Comparison of ENCODE assay signal across 8 cellular contexts in the genomic region with DNA sequence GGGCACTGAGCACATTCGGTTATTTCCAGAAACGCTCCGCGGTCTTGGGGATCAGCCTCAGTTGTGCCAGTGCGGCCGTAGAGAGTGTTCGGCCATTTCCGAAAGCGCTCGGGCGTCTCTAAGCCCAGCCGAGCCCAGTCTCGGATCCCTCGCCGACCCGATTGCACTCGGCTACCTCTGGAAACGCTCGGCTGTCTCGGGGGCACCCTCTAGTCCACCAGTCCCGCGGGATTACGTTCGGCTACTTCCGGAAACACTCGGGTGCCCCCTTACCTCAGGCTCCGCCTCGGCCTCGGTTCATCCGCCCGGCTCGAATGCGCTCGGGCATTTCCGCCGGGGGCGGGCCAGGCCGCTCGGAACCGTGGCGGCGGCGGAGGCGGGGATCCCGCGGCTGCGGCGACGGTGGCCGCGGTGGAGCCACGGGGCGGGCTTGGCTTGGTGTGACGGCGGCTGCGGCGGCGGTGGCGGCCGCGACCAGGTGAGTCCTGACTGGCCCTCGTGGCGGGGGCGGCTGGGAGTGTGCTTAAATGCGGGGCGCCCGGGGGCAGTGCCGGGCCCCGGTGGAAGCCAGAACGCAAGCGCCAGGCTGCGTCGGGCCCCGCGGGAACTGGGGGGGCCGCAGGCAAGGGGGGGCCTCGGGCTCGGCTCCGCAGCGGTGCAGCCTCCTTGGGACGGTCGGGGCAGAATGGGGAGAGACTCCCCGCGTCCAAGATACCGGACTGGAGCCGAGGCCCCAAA. TPM values are rescaled to one million over a fixed set of nuclear protein-coding genes. Genes with fewer than 3 reads are reported as not detected.
DNase-seq lines count a peak whose midpoint lies in the region; ATAC-seq and TF ChIP-seq lines count a peak whose summit lies in the region.

A gene (plus strand): TSS at position 347 of the 738 bp plus-strand sequence. CDS start 2,717 bp downstream, outside the sequence.

- no peaks in the 10 kb centered on the region for H3K27me3 ChIP-seq in mononuclear cell (ENCODE audit: insufficient read depth, low read length)

- DNase-seq in DMS153 treated with DMSO at 0.1 percent for 48 hours (lab: John Stamatoyannopoulos, UW; ENCODE audit: unreplicated experiment) (peak; percentile 96), KG1 (lab: John Stamatoyannopoulos, UW) (peak; percentile 99), epithelial cell of prostate (ENCODE audit: low read depth, low spot score) (peak; percentile 85)
- DNase-seq in activated T-cell treated with anti-CD3 and anti-CD28 coated beads, Interleukin-2, amount 50 U/mL, for 1 hour = peak; percentile 99
- peak; percentile 97 to 100 for DNase-seq in stimulated activated CD8-positive, alpha-beta memory T cell treated with anti-CD3 and anti-CD28 coated beads, Interleukin-2, amount 100 ng/mL, for 48 hours (ENCODE audit: low read depth in 2 of 2)

- H3K9me3 ChIP-seq in mononuclear cell (ENCODE audit: low read depth, low read length) = no peaks in the 10 kb centered on the region

- peak within 1 kb of the TSS; percentile 90 for H3K27ac ChIP-seq in epithelial cell of prostate

- ATAC-seq in GM21737 (IDR thresholded peaks at IDR 0.05; ENCODE audit: unreplicated experiment) = peak; percentile 69

- H3K4me3 ChIP-seq in mononuclear cell (ENCODE audit: low read length) = peak within 1 kb of the TSS; percentile 53

- H3K4me1 ChIP-seq in mononuclear cell (ENCODE audit: insufficient read depth, low read length) = peaks cover 38% of the 10 kb centered on the region

TF ChIP-seq in PFSK-1, 5 proteins besides CTCF, POLR2A, EP300 and RAD21:
- TF ChIP-seq, protein P1, sequence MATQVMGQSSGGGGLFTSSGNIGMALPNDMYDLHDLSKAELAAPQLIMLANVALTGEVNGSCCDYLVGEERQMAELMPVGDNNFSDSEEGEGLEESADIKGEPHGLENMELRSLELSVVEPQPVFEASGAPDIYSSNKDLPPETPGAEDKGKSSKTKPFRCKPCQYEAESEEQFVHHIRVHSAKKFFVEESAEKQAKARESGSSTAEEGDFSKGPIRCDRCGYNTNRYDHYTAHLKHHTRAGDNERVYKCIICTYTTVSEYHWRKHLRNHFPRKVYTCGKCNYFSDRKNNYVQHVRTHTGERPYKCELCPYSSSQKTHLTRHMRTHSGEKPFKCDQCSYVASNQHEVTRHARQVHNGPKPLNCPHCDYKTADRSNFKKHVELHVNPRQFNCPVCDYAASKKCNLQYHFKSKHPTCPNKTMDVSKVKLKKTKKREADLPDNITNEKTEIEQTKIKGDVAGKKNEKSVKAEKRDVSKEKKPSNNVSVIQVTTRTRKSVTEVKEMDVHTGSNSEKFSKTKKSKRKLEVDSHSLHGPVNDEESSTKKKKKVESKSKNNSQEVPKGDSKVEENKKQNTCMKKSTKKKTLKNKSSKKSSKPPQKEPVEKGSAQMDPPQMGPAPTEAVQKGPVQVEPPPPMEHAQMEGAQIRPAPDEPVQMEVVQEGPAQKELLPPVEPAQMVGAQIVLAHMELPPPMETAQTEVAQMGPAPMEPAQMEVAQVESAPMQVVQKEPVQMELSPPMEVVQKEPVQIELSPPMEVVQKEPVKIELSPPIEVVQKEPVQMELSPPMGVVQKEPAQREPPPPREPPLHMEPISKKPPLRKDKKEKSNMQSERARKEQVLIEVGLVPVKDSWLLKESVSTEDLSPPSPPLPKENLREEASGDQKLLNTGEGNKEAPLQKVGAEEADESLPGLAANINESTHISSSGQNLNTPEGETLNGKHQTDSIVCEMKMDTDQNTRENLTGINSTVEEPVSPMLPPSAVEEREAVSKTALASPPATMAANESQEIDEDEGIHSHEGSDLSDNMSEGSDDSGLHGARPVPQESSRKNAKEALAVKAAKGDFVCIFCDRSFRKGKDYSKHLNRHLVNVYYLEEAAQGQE (IDR thresholded peaks at IDR 0.05; ENCODE audit: insufficient read depth in 1 of 2, low read depth in 2 of 2, low read length in 2 of 2) = no peak
- TF ChIP-seq SIN3A (IDR thresholded peaks at IDR 0.05; ENCODE audit: borderline replicate concordance, insufficient read depth, low read length) = no peak
- TF ChIP-seq POLR2AphosphoS5 (IDR thresholded peaks at IDR 0.05; ENCODE audit: low read depth, low read length) = peak; percentile 33; the same call in 1 of the 2 replicates
- TF ChIP-seq FOXP2 (optimal IDR thresholded peaks at IDR 0.05; ENCODE audit: borderline replicate concordance, extremely low read depth, extremely low read length, insufficient read depth) = peak; percentile 64
- no peak for TF ChIP-seq TAF1 (IDR thresholded peaks at IDR 0.05; ENCODE audit: borderline replicate concordance, insufficient read depth, low read length)

RNA-seq across cellular contexts. Expression of the gene that starts here (rescaled TPM):
- 57.7 TPM for polyA plus RNA-seq in PFSK-1 (2012; ENCODE audit: insufficient read length, low read depth)
- total RNA-seq in mononuclear cell = 3.7 TPM

Comparison
In these comparisons a context has a peak if more than half of its experiments do, and no peak if none do; other contexts are left out.
1. Peak in every context shown above with its lines: DNase-seq, ATAC-seq, H3K4me3 ChIP-seq and H3K27ac ChIP-seq.